ENCODE assay signal across 37 cellular contexts in the genomic region with DNA sequence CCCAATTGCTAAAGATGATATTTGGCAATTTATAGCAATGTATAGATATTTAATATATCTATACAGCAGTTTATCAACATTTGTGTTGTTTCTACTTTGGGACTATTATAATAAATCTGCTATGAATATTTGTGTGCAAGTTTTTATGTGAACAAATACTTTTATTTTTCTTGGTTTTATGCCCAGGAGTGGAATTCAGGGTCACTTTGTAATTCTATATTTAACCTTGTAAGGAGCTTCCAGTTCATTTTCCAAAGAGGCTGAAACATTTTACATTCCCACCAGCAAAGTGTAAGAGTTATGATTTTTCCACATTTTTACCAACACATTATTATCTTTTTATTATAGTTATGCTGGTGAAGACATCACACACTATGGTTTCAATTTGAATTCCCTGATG.
"Had no signal": no experiment of that assay in that cellular context is flagged by ENCODE, and none has a peak within 500 bp of the region (broad histone marks: within the 10 kb centered on the region; RNA-seq: fewer than 3 reads in every experiment).

No MANE protein-coding gene starts in this region.

- H3K4me3 ChIP-seq: body of pancreas, breast epithelium, cardiac muscle cell, coronary artery, dorsolateral prefrontal cortex, esophagus muscularis mucosa, gastroesophageal sphincter, heart right ventricle, hepatocyte had no signal

- H3K4me2 ChIP-seq: hepatocyte had no signal

- FAIRE-seq: astrocyte, TTC549 had no signal

- H3K9me3 ChIP-seq: body of pancreas, breast epithelium, esophagus muscularis mucosa, gastroesophageal sphincter, heart right ventricle had no signal

- H3K27me3 ChIP-seq: body of pancreas, breast epithelium, cardiac muscle cell, dorsolateral prefrontal cortex, esophagus muscularis mucosa, gastroesophageal sphincter, heart right ventricle, hepatocyte had no signal

- DNase-seq: activated CD4-positive, alpha-beta memory T cell treated with anti-CD3 and anti-CD28 coated beads, Interleukin-2, amount 10 ng/mL, durations not matched to agents 7 days and 5 days; activated CD4-positive, alpha-beta T cell treated with anti-CD3 and anti-CD28 coated beads for 1 hour; activated CD4-positive, alpha-beta T cell treated with anti-CD3 and anti-CD28 coated beads for 4 hours; activated CD4-positive, alpha-beta T cell treated with anti-CD3 and anti-CD28 coated beads, Interleukin-2, amount 10 ng/mL, durations not matched to agents 7 days and 5 days; activated CD4-positive, alpha-beta T cell treated with anti-CD3 and anti-CD28 coated beads, Interleukin-2, amount 50 U/mL, for 4 hours; activated CD8-positive, alpha-beta memory T cell treated with anti-CD3 and anti-CD28 coated beads, Interleukin-2, amount 50 U/mL, for 48 hours; activated gamma-delta T cell; activated naive CD4-positive, alpha-beta T cell; activated naive CD4-positive, alpha-beta T cell treated with anti-CD3 and anti-CD28 coated beads, Interleukin-2, amount 10 ng/mL, durations not matched to agents 7 days and 5 days; activated naive CD8-positive, alpha-beta T cell treated with anti-CD3 and anti-CD28 coated beads, Interleukin-2, amount 10 ng/mL, durations not matched to agents 7 days and 5 days; activated T-cell treated with anti-CD3 and anti-CD28 coated beads for 4 hours; activated T-cell treated with anti-CD3 and anti-CD28 coated beads, Interleukin-2, amount 50 U/mL, for 24 hours; activated T-cell treated with anti-CD3 and anti-CD28 coated beads, Interleukin-2, amount 50 U/mL, for 72 hours; amniotic stem cell; anterior cingulate cortex; body of pancreas; central memory CD4-positive, alpha-beta T cell; cerebellar nuclear complex; dorsolateral prefrontal cortex; effector memory CD4-positive, alpha-beta T cell; endodermal cell; erythroblast; foreskin melanocyte; heart right ventricle; T-helper 2 cell had no signal

- ATAC-seq: activated naive CD4-positive, alpha-beta T cell treated with anti-CD3 and anti-CD28 coated beads, Interleukin-2, amount 50 U/mL, for 72 hours; activated T-cell treated with anti-CD3 and anti-CD28 coated beads, Interleukin-2, amount 50 U/mL, for 72 hours; body of pancreas; gastroesophageal sphincter; heart right ventricle; WTC11 had no signal

- H3K27ac ChIP-seq: body of pancreas, breast epithelium, cardiac muscle cell, coronary artery, dorsolateral prefrontal cortex, esophagus muscularis mucosa, gastroesophageal sphincter, heart right ventricle, hepatocyte, VCaP had no signal

- H3K4me1 ChIP-seq: body of pancreas, breast epithelium, esophagus muscularis mucosa, gastroesophageal sphincter, heart right ventricle had no signal

- H2AFZ ChIP-seq: hepatocyte had no signal

- H3K27ac Mint-ChIP-seq: activated CD4-positive, alpha-beta memory T cell treated with anti-CD3 and anti-CD28 coated beads, Interleukin-2, amount 10 ng/mL, durations not matched to agents 7 days and 5 days; activated CD4-positive, alpha-beta T cell treated with anti-CD3 and anti-CD28 coated beads, Interleukin-2, amount 10 ng/mL, durations not matched to agents 7 days and 5 days; activated naive CD4-positive, alpha-beta T cell treated with anti-CD3 and anti-CD28 coated beads, Interleukin-2, amount 10 ng/mL, durations not matched to agents 7 days and 5 days; activated naive CD4-positive, alpha-beta T cell treated with anti-CD3 and anti-CD28 coated beads, Interleukin-2, amount 50 U/mL, for 72 hours; activated naive CD8-positive, alpha-beta T cell treated with anti-CD3 and anti-CD28 coated beads, Interleukin-2, amount 10 ng/mL, durations not matched to agents 7 days and 5 days; activated T-cell treated with anti-CD3 and anti-CD28 coated beads, Interleukin-2, amount 50 U/mL, for 24 hours; activated T-cell treated with anti-CD3 and anti-CD28 coated beads, Interleukin-2, amount 50 U/mL, for 72 hours; dendritic cell treated with granulocyte-macrophage colony-stimulating factor and Interleukin-4, amounts not matched to agents 40 ng/mL and 50 ng/mL, for 4 days; endodermal cell; WTC11 had no signal

- H3K9me3 Mint-ChIP-seq: activated CD4-positive, alpha-beta T cell treated with anti-CD3 and anti-CD28 coated beads, Interleukin-2, amount 10 ng/mL, durations not matched to agents 7 days and 5 days; dendritic cell treated with granulocyte-macrophage colony-stimulating factor and Interleukin-4, amounts not matched to agents 40 ng/mL and 50 ng/mL, for 4 days; endodermal cell had no signal

- H3K4me3 Mint-ChIP-seq: activated CD4-positive, alpha-beta memory T cell treated with anti-CD3 and anti-CD28 coated beads, Interleukin-2, amount 10 ng/mL, durations not matched to agents 7 days and 5 days; activated CD4-positive, alpha-beta T cell treated with anti-CD3 and anti-CD28 coated beads, Interleukin-2, amount 10 ng/mL, durations not matched to agents 7 days and 5 days; activated naive CD4-positive, alpha-beta T cell treated with anti-CD3 and anti-CD28 coated beads, Interleukin-2, amount 10 ng/mL, durations not matched to agents 7 days and 5 days; activated naive CD8-positive, alpha-beta T cell treated with anti-CD3 and anti-CD28 coated beads, Interleukin-2, amount 10 ng/mL, durations not matched to agents 7 days and 5 days; activated T-cell treated with anti-CD3 and anti-CD28 coated beads, Interleukin-2, amount 50 U/mL, for 24 hours; activated T-cell treated with anti-CD3 and anti-CD28 coated beads, Interleukin-2, amount 50 U/mL, for 72 hours; dendritic cell treated with granulocyte-macrophage colony-stimulating factor and Interleukin-4, amounts not matched to agents 40 ng/mL and 50 ng/mL, for 4 days; endodermal cell; WTC11 had no signal

- H3K27me3 Mint-ChIP-seq: activated CD4-positive, alpha-beta memory T cell treated with anti-CD3 and anti-CD28 coated beads, Interleukin-2, amount 10 ng/mL, durations not matched to agents 7 days and 5 days; activated CD4-positive, alpha-beta T cell treated with anti-CD3 and anti-CD28 coated beads, Interleukin-2, amount 10 ng/mL, durations not matched to agents 7 days and 5 days; activated naive CD4-positive, alpha-beta T cell treated with anti-CD3 and anti-CD28 coated beads, Interleukin-2, amount 10 ng/mL, durations not matched to agents 7 days and 5 days; activated naive CD8-positive, alpha-beta T cell treated with anti-CD3 and anti-CD28 coated beads, Interleukin-2, amount 10 ng/mL, durations not matched to agents 7 days and 5 days; activated T-cell treated with anti-CD3 and anti-CD28 coated beads, Interleukin-2, amount 50 U/mL, for 24 hours; dendritic cell treated with granulocyte-macrophage colony-stimulating factor and Interleukin-4, amounts not matched to agents 40 ng/mL and 50 ng/mL, for 4 days had no signal

- H3K36me3 Mint-ChIP-seq: activated naive CD4-positive, alpha-beta T cell treated with anti-CD3 and anti-CD28 coated beads, Interleukin-2, amount 10 ng/mL, durations not matched to agents 7 days and 5 days; activated naive CD4-positive, alpha-beta T cell treated with anti-CD3 and anti-CD28 coated beads, Interleukin-2, amount 50 U/mL, for 72 hours; activated naive CD8-positive, alpha-beta T cell treated with anti-CD3 and anti-CD28 coated beads, Interleukin-2, amount 10 ng/mL, durations not matched to agents 7 days and 5 days; WTC11 had no signal

- H3K4me1 Mint-ChIP-seq: activated CD4-positive, alpha-beta memory T cell treated with anti-CD3 and anti-CD28 coated beads, Interleukin-2, amount 10 ng/mL, durations not matched to agents 7 days and 5 days; activated CD4-positive, alpha-beta T cell treated with anti-CD3 and anti-CD28 coated beads, Interleukin-2, amount 10 ng/mL, durations not matched to agents 7 days and 5 days; activated naive CD4-positive, alpha-beta T cell treated with anti-CD3 and anti-CD28 coated beads, Interleukin-2, amount 10 ng/mL, durations not matched to agents 7 days and 5 days; activated naive CD8-positive, alpha-beta T cell treated with anti-CD3 and anti-CD28 coated beads, Interleukin-2, amount 10 ng/mL, durations not matched to agents 7 days and 5 days had no signal

- H3K79me2 ChIP-seq: hepatocyte had no signal

- H3K36me3 ChIP-seq: breast epithelium, cardiac muscle cell, esophagus muscularis mucosa, gastroesophageal sphincter, heart right ventricle had no signal
